Comparison of ENCODE assay signal across 8 cellular contexts in the genomic region with DNA sequence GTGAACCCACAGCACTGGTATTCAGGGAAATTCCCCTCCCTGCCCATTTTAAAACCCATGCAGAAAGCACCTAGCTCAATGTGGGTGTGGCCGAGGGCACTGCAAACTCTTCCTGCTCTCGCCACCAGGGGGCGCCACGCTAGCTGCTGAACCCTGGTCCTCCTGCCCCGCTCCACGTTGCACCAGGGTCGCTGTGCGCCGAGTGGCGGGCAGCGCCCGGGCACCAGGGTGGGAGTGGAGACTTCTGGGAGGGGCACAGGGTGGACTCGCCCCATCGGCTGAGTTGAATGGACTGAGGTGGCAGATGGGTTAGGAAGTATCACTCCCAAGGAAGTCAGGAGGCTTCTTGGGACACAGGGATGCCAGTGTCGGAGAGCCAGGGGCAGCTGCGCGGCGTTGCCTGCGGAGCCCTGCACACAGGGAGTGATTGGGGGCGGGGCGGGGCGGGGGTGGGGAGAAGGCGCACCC. TPM values are rescaled to one million over a fixed set of nuclear protein-coding genes. Genes with fewer than 3 reads are reported as not detected.
DNase-seq lines count a peak whose midpoint lies in the region; ATAC-seq and TF ChIP-seq lines count a peak whose summit lies in the region.

No MANE protein-coding gene starts in this region.

- no peaks in the 10 kb centered on the region for H3K36me3 ChIP-seq in BJ (ENCODE audit: control insufficient read depth, insufficient read depth, low read length)

- POLR2A ChIA-PET in BJ (lab: Charles Lee) = no interaction called here

- DNase-seq in BJ (ENCODE audit: low read depth) (no peak), GM19238 (ENCODE audit: insufficient read length, low spot score) (peak; percentile 53), NOMO-1 treated with dmso at 0.1 percent for 144 hours (lab: John Stamatoyannopoulos, UW; ENCODE audit: unreplicated experiment) (peak; percentile 4), activated T-cell treated with anti-CD3 and anti-CD28 coated beads for 4 hours (peak; percentile 55), fibroblast of the aortic adventitia (ENCODE audit: low read depth) (peak; percentile 6), retinal pigment epithelial cell (ENCODE audit: low read depth) (no peak), T1000 (lab: John Stamatoyannopoulos, UW) (no peak)

- TF ChIP-seq CTCF in BJ (IDR thresholded peaks at IDR 0.05; ENCODE audit: insufficient read depth, low read depth, low read length) (peak; percentile 82), fibroblast of the aortic adventitia (IDR thresholded peaks at IDR 0.05; ENCODE audit: insufficient read depth, low read length) (peak; percentile 63), retinal pigment epithelial cell (conservative IDR thresholded peaks at IDR 0.05; ENCODE audit: low read depth, low read length) (peak; percentile 87)

- H3K27me3 ChIP-seq in BJ (ENCODE audit: control insufficient read depth, insufficient read depth, low read length) = no peaks in the 10 kb centered on the region

- CTCF ChIA-PET in BJ (lab: Yijun Ruan, JAX) = interaction anchor here (0.6 to 1.5 kb wide), 12 partner anchors 10 to 102 kb away, joined by 3 to 15 read pairs (median 3); no protein-coding TSS in a partner anchor

- no peak overlapping the region for H3K4me3 ChIP-seq in BJ (ENCODE audit: low read depth, low read length)
- H3K4me3 ChIP-seq in fibroblast of the aortic adventitia (ENCODE audit: low read depth, low read length) = no peak overlapping the region
- no peak overlapping the region for H3K4me3 ChIP-seq in retinal pigment epithelial cell (ENCODE audit: low read length)

- peak; percentile 64 for ATAC-seq in HG03521 (IDR thresholded peaks at IDR 0.05; ENCODE audit: unreplicated experiment)

RNA-seq across cellular contexts. Expression of gene BCL11B, which starts 48.1 kb away (rescaled TPM):
- not detected in 2 replicates for polyA plus RNA-seq in BJ (2011; rRNA removed)
- not detected in 2 replicates for polyA minus RNA-seq in BJ (2011; rRNA and poly(A)+ RNA removed)
- 0.09 TPM in 1 of 2 replicates, not detected in the other for total RNA-seq in fibroblast of the aortic adventitia (ENCODE audit: low replicate concordance)

Comparison
In these comparisons a context has a peak if more than half of its experiments do, and no peak if none do; other contexts are left out.
1. DNase-seq: peak in GM19238 (single experiment), NOMO-1 treated with dmso at 0.1 percent for 144 hours (single experiment), activated T-cell treated with anti-CD3 and anti-CD28 coated beads for 4 hours (single experiment) and fibroblast of the aortic adventitia (single experiment); none in BJ (single experiment), retinal pigment epithelial cell (single experiment) and T1000 (single experiment).
2. Peak in every context shown above with its lines, with median percentiles within 50 percentile points of each other: CTCF ChIP-seq.